ENCODE assay signal across 20 cellular contexts in genomic region chr1:98294127-98294526, GRCh38.
DNase-seq lines count a peak whose midpoint lies in the region; ATAC-seq, FAIRE-seq and TF ChIP-seq lines count a peak whose summit lies in the region.
"Had no signal": no experiment of that assay in that cellular context is flagged by ENCODE, and none has a peak within 500 bp of the region (broad histone marks: within the 10 kb centered on the region; RNA-seq: fewer than 3 reads in every experiment).

No MANE protein-coding gene starts in this region.

- H3K4me1 ChIP-seq in A549 (peaks cover 20% of the 10 kb centered on the region), IMR-90 (ENCODE audit: control insufficient read depth, insufficient read depth, low read length) (no peaks in the 10 kb centered on the region), adipocyte (ENCODE audit: control insufficient read depth, insufficient read depth, low read length) (no peaks in the 10 kb centered on the region), ovary (ENCODE audit: insufficient read depth) (no peaks in the 10 kb centered on the region), psoas muscle (no peaks in the 10 kb centered on the region)

- H3K4me3 ChIP-seq in A549 (no peak overlapping the region), IMR-90 (ENCODE audit: insufficient read depth, low read depth, low read length) (no peak overlapping the region), adipocyte (ENCODE audit: low read length) (no peak overlapping the region), epithelial cell of esophagus (ENCODE audit: low read length) (no peak overlapping the region), ovary (no peak overlapping the region), psoas muscle (no peak overlapping the region), MG63 (no peak overlapping the region)

- dilution Hi-C loops in IMR-90 (cut with HindIII; ENCODE audit: low sequenced_read_pairs, unreplicated experiment), result no loop called here

- no peak overlapping the region; the same call in 1 of the 2 replicates for H3K56ac ChIP-seq in IMR-90 (ENCODE audit: extremely low read depth, insufficient read depth, low read length)

- H3K9me3 ChIP-seq in A549 (no peaks in the 10 kb centered on the region), IMR-90 (ENCODE audit: control insufficient read depth, insufficient read depth, low read length) (no peaks in the 10 kb centered on the region), adipocyte (ENCODE audit: control insufficient read depth, low read length) (no peaks in the 10 kb centered on the region), ovary (no peaks in the 10 kb centered on the region), psoas muscle (no peaks in the 10 kb centered on the region), MG63 (peaks cover 2% of the 10 kb centered on the region; the same call in 1 of the 2 replicates)

- DNase-seq in A549 (ENCODE audit: low read depth in 1 of 2, low spot score in 1 of 2), result no peak
- no peak for DNase-seq in IMR-90
- peak; percentile 15 for DNase-seq in adipocyte (ENCODE audit: low read depth)
- DNase-seq in epithelial cell of esophagus (ENCODE audit: low read depth), result peak; percentile 14
- no peak for DNase-seq in stimulated activated naive CD8-positive, alpha-beta T cell treated with anti-CD3 and anti-CD28 coated beads, Interleukin-15, Interleukin-2, amounts not matched to agents 100 U/mL and 50 U/mL, for 24 hours
- no peak for DNase-seq in ovary
- no peak for DNase-seq in psoas muscle
- no peak for DNase-seq in MG63
- DNase-seq: 8988T; C1 segment of cervical spinal cord; Calu3; CD4-positive, alpha-beta memory T cell; COR-L47; DMS53; DMS79 treated with DMSO at 0.1 percent for 48 hours; H7; HCEC 1CT had no signal

- peak overlapping the region; percentile 30; the same call in 1 of the 3 replicates for H3K4me2 ChIP-seq in A549
- H3K4me2 ChIP-seq in IMR-90 (ENCODE audit: low read depth, low read length), result no peak overlapping the region

- H4K8ac ChIP-seq in IMR-90 (ENCODE audit: low read depth in 2 of 2, low read length in 2 of 2), result no peak overlapping the region

- TF ChIP-seq EP300 in A549 (IDR thresholded peaks at IDR 0.05) (no peak), ovary (IDR thresholded peaks at IDR 0.05) (no peak)

- no peak overlapping the region for H2AK9ac ChIP-seq in IMR-90 (replicated peaks; ENCODE audit: low read depth, low read length, poor library complexity)

- no peaks in the 10 kb centered on the region for H3K79me1 ChIP-seq in IMR-90 (ENCODE audit: low read depth in 1 of 2, low read length in 2 of 2)

- no peak overlapping the region for H2BK15ac ChIP-seq in IMR-90 (ENCODE audit: low read depth, low read length)

- H3K23ac ChIP-seq in IMR-90 (ENCODE audit: low read depth, low read length), result no peak overlapping the region

- H4K5ac ChIP-seq in IMR-90 (ENCODE audit: low read depth, low read length), result no peak overlapping the region

- in situ Hi-C loops in IMR-90 (cut with MboI; ENCODE audit: low sequenced_read_pairs), result no loop called here

- no peak overlapping the region for H2BK20ac ChIP-seq in IMR-90 (ENCODE audit: low read depth, low read length)

- H3K18ac ChIP-seq in IMR-90 (ENCODE audit: low read depth, low read length), result no peak overlapping the region

- no peak for ATAC-seq in A549
- ATAC-seq in IMR-90 (ENCODE audit: low read depth), result no peak
- no peak for ATAC-seq in stimulated activated naive CD8-positive, alpha-beta T cell treated with anti-CD3 and anti-CD28 coated beads, Interleukin-15, Interleukin-2, amounts not matched to agents 100 U/mL and 50 U/mL, for 24 hours
- no peak for ATAC-seq in psoas muscle

- TF ChIP-seq POLR2A in A549 (IDR thresholded peaks at IDR 0.05; ENCODE audit: low read length) (no peak), IMR-90 (IDR thresholded peaks at IDR 0.05; ENCODE audit: low read depth, low read length) (no peak), ovary (IDR thresholded peaks at IDR 0.05) (no peak)

- POLR2A ChIA-PET in A549 (lab: Yijun Ruan, JAX), result no interaction called here
- POLR2A ChIA-PET in IMR-90 (lab: Charles Lee; ENCODE audit: unreplicated experiment), result no interaction called here

- H3K14ac ChIP-seq in IMR-90 (replicated peaks; ENCODE audit: low read depth, low read length), result no peak overlapping the region

- H4K91ac ChIP-seq in IMR-90 (ENCODE audit: insufficient read depth, low read depth, low read length), result no peak overlapping the region

- CTCF ChIA-PET in A549 (lab: Yijun Ruan, JAX), result no interaction called here
- CTCF ChIA-PET in IMR-90 (lab: Yijun Ruan, JAX), result interaction anchor here (1.0 kb wide), 1 partner anchor 14 kb away, joined by 3 read pairs; no protein-coding TSS in a partner anchor

- no TSS peak for BruUV-seq in IMR-90 (replicated peaks; lab: Mats Ljungman, UMichigan)

- no peak overlapping the region for H2BK5ac ChIP-seq in IMR-90 (ENCODE audit: low read depth, low read length, poor library complexity, severe bottlenecking)

- 71% methylated on average over 2 of the region's 2 CpGs for WGBS in A549 (ENCODE audit: missing lambda C conversion rate)
- WGBS in IMR-90 (ENCODE audit: extremely low coverage in 2 of 2, insufficient read length in 1 of 2), 2 experiments, result no CpG with 5 or more reads among the region's 2 CpGs
- WGBS in ovary, 3 donors, result 83 to 95% (median 86%) methylated on average over 2 of the region's 2 CpGs
- WGBS in psoas muscle, 3 donors, result 77 to 96% (median 93%) methylated on average over 2 of the region's 2 CpGs

- intact Hi-C loops in IMR-90 (cut with micrococcal nuclease), result no loop called here
- intact Hi-C loops in ovary (cut with DNase I), result no loop called here
- intact Hi-C loops in psoas muscle (cut with DNase I), result no loop called here

- H2AK5ac ChIP-seq in IMR-90 (ENCODE audit: low read depth, low read length), result no peak overlapping the region

- TF ChIP-seq CTCF in A549 (IDR thresholded peaks at IDR 0.05) (no peak), IMR-90 (conservative IDR thresholded peaks at IDR 0.05; ENCODE audit: low read depth, low read length) (no peak), epithelial cell of esophagus (IDR thresholded peaks at IDR 0.05; ENCODE audit: insufficient read depth, low read depth, low read length, missing control alignments) (no peak), ovary (IDR thresholded peaks at IDR 0.05) (no peak), psoas muscle (IDR thresholded peaks at IDR 0.05) (no peak)

- H3K9ac ChIP-seq in IMR-90 (ENCODE audit: low read depth, low read length) (no peak overlapping the region), adipocyte (ENCODE audit: low read length) (no peak overlapping the region)

- H3K9me1 ChIP-seq in IMR-90 (ENCODE audit: insufficient read depth, low read length), result no peaks in the 10 kb centered on the region

- H4K20me1 ChIP-seq in IMR-90 (ENCODE audit: insufficient read depth, low read length), result no peaks in the 10 kb centered on the region

- H3K36me3 ChIP-seq in IMR-90 (ENCODE audit: control insufficient read depth, insufficient read depth, low read length) (no peaks in the 10 kb centered on the region), adipocyte (ENCODE audit: control insufficient read depth, insufficient read depth, low read length, severe bottlenecking) (no peaks in the 10 kb centered on the region), ovary (no peaks in the 10 kb centered on the region), psoas muscle (ENCODE audit: insufficient read depth in 1 of 2, low read depth in 1 of 2) (no peaks in the 10 kb centered on the region), MG63 (no peaks in the 10 kb centered on the region)

- H2AFZ ChIP-seq in IMR-90 (replicated peaks; ENCODE audit: low read length, poor library complexity), result no peak overlapping the region

- H3K27ac ChIP-seq in A549, result no peak overlapping the region
- no peak overlapping the region for H3K27ac ChIP-seq in IMR-90 (ENCODE audit: insufficient read depth, low read length)
- no peak overlapping the region for H3K27ac ChIP-seq in ovary
- no peak overlapping the region for H3K27ac ChIP-seq in psoas muscle

- no peak for TF ChIP-seq RAD21 in A549 (conservative IDR thresholded peaks at IDR 0.05 in 1 of 2, IDR thresholded peaks at IDR 0.05 in 1 of 2)
- TF ChIP-seq RAD21 in IMR-90 (IDR thresholded peaks at IDR 0.05; ENCODE audit: low read length), result no peak

- H3K27me3 ChIP-seq in IMR-90 (ENCODE audit: control insufficient read depth, insufficient read depth, low read length), result no peaks in the 10 kb centered on the region
- no peaks in the 10 kb centered on the region for H3K27me3 ChIP-seq in adipocyte (replicated peaks; ENCODE audit: control insufficient read depth, insufficient read depth, low read length)
- H3K27me3 ChIP-seq in ovary, result no peaks in the 10 kb centered on the region
- H3K27me3 ChIP-seq in psoas muscle (ENCODE audit: insufficient read depth in 3 of 3, low read length in 2 of 3), result no peaks in the 10 kb centered on the region
- no peaks in the 10 kb centered on the region for H3K27me3 ChIP-seq in MG63

- H3K4ac ChIP-seq in IMR-90 (ENCODE audit: low read depth, low read length), result no peak overlapping the region

- no peak overlapping the region for H2BK120ac ChIP-seq in IMR-90 (ENCODE audit: low read depth, low read length)

- no peak for FAIRE-seq in A549 (lab: Jason Lieb, UNC)
- FAIRE-seq: G401.6, GM12892, H1 had no signal

TF ChIP-seq in A549, 52 proteins besides CTCF, POLR2A, EP300 and RAD21:
- TF ChIP-seq CEBPB (IDR thresholded peaks at IDR 0.05) (peak in 1 of 2 experiments; percentile 20; a peak in 1 of 4 replicates), ZC3H11A (IDR thresholded peaks at IDR 0.05) (no peak), PBX3 (IDR thresholded peaks at IDR 0.05) (no peak)

TF ChIP-seq in IMR-90, 13 proteins besides CTCF, POLR2A, EP300 and RAD21 (continues in another document):
- TF ChIP-seq RFX5 (IDR thresholded peaks at IDR 0.05; ENCODE audit: low read depth, low read length), result no peak
- TF ChIP-seq MXI1 (IDR thresholded peaks at IDR 0.05; ENCODE audit: borderline replicate concordance, low read depth, low read length), result no peak
- TF ChIP-seq, protein P1, sequence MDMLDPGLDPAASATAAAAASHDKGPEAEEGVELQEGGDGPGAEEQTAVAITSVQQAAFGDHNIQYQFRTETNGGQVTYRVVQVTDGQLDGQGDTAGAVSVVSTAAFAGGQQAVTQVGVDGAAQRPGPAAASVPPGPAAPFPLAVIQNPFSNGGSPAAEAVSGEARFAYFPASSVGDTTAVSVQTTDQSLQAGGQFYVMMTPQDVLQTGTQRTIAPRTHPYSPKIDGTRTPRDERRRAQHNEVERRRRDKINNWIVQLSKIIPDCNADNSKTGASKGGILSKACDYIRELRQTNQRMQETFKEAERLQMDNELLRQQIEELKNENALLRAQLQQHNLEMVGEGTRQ (IDR thresholded peaks at IDR 0.05; ENCODE audit: low read depth, low read length), result no peak
- no peak for TF ChIP-seq RCOR1 (IDR thresholded peaks at IDR 0.05; ENCODE audit: insufficient replicate concordance, low read length)
- TF ChIP-seq ELK1 (IDR thresholded peaks at IDR 0.05; ENCODE audit: borderline replicate concordance, low read depth, low read length), result no peak

Comparison
In these comparisons a context has a peak if more than half of its experiments do, and no peak if none do; other contexts are left out.
1. DNase-seq: peak in adipocyte (single experiment) and epithelial cell of esophagus (single experiment); none in A549 (0 of 2), IMR-90 (single experiment), stimulated activated naive CD8-positive, alpha-beta T cell treated with anti-CD3 and anti-CD28 coated beads, Interleukin-15, Interleukin-2, amounts not matched to agents 100 U/mL and 50 U/mL, for 24 hours (single experiment), ovary (0 of 5), psoas muscle (0 of 2) and MG63 (single experiment).